ENCODE assay signal across 9 cellular contexts in genomic region chr7:116122972-116123595, GRCh38.
DNase-seq lines count a peak whose midpoint lies in the region; ATAC-seq and TF ChIP-seq lines count a peak whose summit lies in the region.
"Had no signal": no experiment of that assay in that cellular context is flagged by ENCODE, and none has a peak within 500 bp of the region (broad histone marks: within the 10 kb centered on the region; RNA-seq: fewer than 3 reads in every experiment).

No MANE protein-coding gene starts in this region.

- intact Hi-C loops in CD8-positive, alpha-beta T cell (cut with DNase I, micrococcal nuclease) = loop anchor here (5.0 kb wide), 1 partner anchor 1256 kb away; no protein-coding TSS in a partner anchor
- intact Hi-C loops in left lung (cut with DNase I) = no loop called here
- intact Hi-C loops in aorta (cut with DNase I) = no loop called here
- intact Hi-C loops in Right ventricle myocardium inferior (cut with DNase I) = no loop called here

- H3K4me1 Mint-ChIP-seq in CD8-positive, alpha-beta T cell (ENCODE audit: low read depth) = no peaks in the 10 kb centered on the region

- no peak overlapping the region for H3K4me3 ChIP-seq in CD8-positive, alpha-beta T cell (ENCODE audit: low read depth, low read length)
- no peak overlapping the region for H3K4me3 ChIP-seq in NB4 (ENCODE audit: low read depth, low read length)
- no peak overlapping the region for H3K4me3 ChIP-seq in astrocyte of the cerebellum (ENCODE audit: low read depth, low read length)
- H3K4me3 ChIP-seq in left lung = no peak overlapping the region
- H3K4me3 ChIP-seq in aorta (ENCODE audit: low read length in 2 of 2) = no peak overlapping the region
- H3K4me3 ChIP-seq: mucosa of descending colon had no signal

- POLR2A ChIA-PET in CD8-positive, alpha-beta T cell (lab: Charles Lee) = no interaction called here

- H3K27me3 Mint-ChIP-seq in CD8-positive, alpha-beta T cell (ENCODE audit: low read depth) = peaks cover 18% of the 10 kb centered on the region

- ATAC-seq in CD8-positive, alpha-beta T cell = no peak
- ATAC-seq in GM19395 (IDR thresholded peaks at IDR 0.05; ENCODE audit: unreplicated experiment) = peak; percentile 75
- peak; percentile 52 for ATAC-seq in left lung
- no peak for ATAC-seq in aorta (ENCODE audit: low FRiP score)
- no peak for ATAC-seq in Right ventricle myocardium inferior
- ATAC-seq: mucosa of descending colon had no signal

- H3K9me3 ChIP-seq in CD8-positive, alpha-beta T cell (ENCODE audit: low read length) = no peaks in the 10 kb centered on the region
- H3K9me3 ChIP-seq in left lung (peaks cover 0 to 4% of the 10 kb centered on the region in 2 donors), aorta (ENCODE audit: control insufficient read depth, low read length) (no peaks in the 10 kb centered on the region)

- no peak overlapping the region for H3K27ac ChIP-seq in CD8-positive, alpha-beta T cell (ENCODE audit: low read depth, low read length)
- H3K27ac ChIP-seq in left lung = no peak overlapping the region
- no peak overlapping the region for H3K27ac ChIP-seq in aorta (ENCODE audit: low read depth in 1 of 2, low read length in 2 of 2)

- in situ Hi-C loops in astrocyte of the cerebellum (cut with HindIII; ENCODE audit: low sequenced_read_pairs) = no loop called here

- H3K36me3 ChIP-seq in CD8-positive, alpha-beta T cell (ENCODE audit: insufficient read depth, low read length) = no peaks in the 10 kb centered on the region
- H3K36me3 ChIP-seq in left lung (no peaks in the 10 kb centered on the region), aorta (ENCODE audit: control insufficient read depth in 1 of 2, insufficient read depth in 2 of 2, low read length in 1 of 2) (no peaks in the 10 kb centered on the region)

- no peak overlapping the region for H3K4me3 Mint-ChIP-seq in CD8-positive, alpha-beta T cell

- H3K9me3 Mint-ChIP-seq in CD8-positive, alpha-beta T cell = peaks cover 6% of the 10 kb centered on the region

- H3K4me1 ChIP-seq in CD8-positive, alpha-beta T cell (ENCODE audit: insufficient read depth, low read length) = no peaks in the 10 kb centered on the region
- H3K4me1 ChIP-seq in left lung = no peaks in the 10 kb centered on the region
- H3K4me1 ChIP-seq in aorta (ENCODE audit: control insufficient read depth in 1 of 2, insufficient read depth in 2 of 2, low read length in 2 of 2) = no peaks in the 10 kb centered on the region

- no peaks in the 10 kb centered on the region for H3K27me3 ChIP-seq in CD8-positive, alpha-beta T cell (ENCODE audit: insufficient read depth, low read length)
- H3K27me3 ChIP-seq in left lung (no peaks in the 10 kb centered on the region), aorta (ENCODE audit: control insufficient read depth in 1 of 2, insufficient read depth in 2 of 2, low read length in 1 of 2) (no peaks in the 10 kb centered on the region)

- TF ChIP-seq CTCF in CD8-positive, alpha-beta T cell (IDR thresholded peaks at IDR 0.05) = peak; percentile 40
- peak; percentile 78 for TF ChIP-seq CTCF in NB4 (IDR thresholded peaks at IDR 0.05; ENCODE audit: low read depth, low read length)
- TF ChIP-seq CTCF in astrocyte of the cerebellum (IDR thresholded peaks at IDR 0.05; ENCODE audit: low read depth, low read length, missing control alignments) = peak; percentile 67
- peak; percentile 51 to 56 for TF ChIP-seq CTCF in left lung (IDR thresholded peaks at IDR 0.05)

- no peak for TF ChIP-seq POLR2A in NB4 (IDR thresholded peaks at IDR 0.05; ENCODE audit: extremely low read depth, insufficient read length)

- no peak for DNase-seq in CD8-positive, alpha-beta T cell
- peak; percentile 57 for DNase-seq in NB4 (ENCODE audit: low read depth)
- DNase-seq in astrocyte of the cerebellum (ENCODE audit: low read depth) = peak; percentile 38
- no peak for DNase-seq in left lung
- DNase-seq in aorta = no peak
- no peak for DNase-seq in stimulated activated CD4-positive, alpha-beta T cell treated with anti-CD3 and anti-CD28 coated beads, Interleukin-15, amount 100 ng/mL, for 24 hours
- DNase-seq in Right ventricle myocardium inferior (ENCODE audit: missing footprints) = no peak

- H3K27ac Mint-ChIP-seq in CD8-positive, alpha-beta T cell = no peak overlapping the region

- CTCF ChIA-PET in CD8-positive, alpha-beta T cell (lab: Charles Lee) = no interaction called here

- H3K36me3 Mint-ChIP-seq in CD8-positive, alpha-beta T cell = no peaks in the 10 kb centered on the region

- WGBS in aorta, 2 donors = 48 to 51% methylated on average over 3 of the region's 3 CpGs

Comparison
In these comparisons a context has a peak if more than half of its experiments do, and no peak if none do; other contexts are left out.
1. ATAC-seq: peak in GM19395 (single experiment) and left lung (single experiment); none in CD8-positive, alpha-beta T cell (single experiment), aorta (single experiment) and Right ventricle myocardium inferior (single experiment).
2. DNase-seq: peak in NB4 (single experiment) and astrocyte of the cerebellum (single experiment); none in CD8-positive, alpha-beta T cell (0 of 7), left lung (0 of 2), aorta (0 of 2), stimulated activated CD4-positive, alpha-beta T cell treated with anti-CD3 and anti-CD28 coated beads, Interleukin-15, amount 100 ng/mL, for 24 hours (single experiment) and Right ventricle myocardium inferior (single experiment).
3. intact Hi-C loops: an anchor here in CD8-positive, alpha-beta T cell (5.0 kb wide); none called in left lung, aorta and Right ventricle myocardium inferior.
4. Peak in every context shown above with its lines, with median percentiles within 50 percentile points of each other: CTCF ChIP-seq.